ENCODE assay signal across 1 cellular context in genomic region chr11:91904792-91905785, GRCh38.
TF ChIP-seq lines count a peak whose summit lies in the region.

No MANE protein-coding gene starts in this region.

TF ChIP-seq in K562, 482 proteins besides CTCF, POLR2A, EP300 and RAD21 (continued from another document and continues in another):
- TF ChIP-seq TEAD2 (tag; IDR thresholded peaks at IDR 0.05) (no peak), FOXJ3 (CRISPR knock-in tag; IDR thresholded peaks at IDR 0.05) (no peak), CHD7 (IDR thresholded peaks at IDR 0.05; ENCODE audit: low read depth, low read length) (no peak), CREM (IDR thresholded peaks at IDR 0.05; ENCODE audit: low read depth) (no peak), ZNF76 (CRISPR knock-in tag; IDR thresholded peaks at IDR 0.05; ENCODE audit: borderline replicate concordance) (no peak), ZNF184 (CRISPR knock-in tag; IDR thresholded peaks at IDR 0.05) (no peak), ZNF282 (CRISPR knock-in tag; IDR thresholded peaks at IDR 0.05) (no peak), RBFOX2 (IDR thresholded peaks at IDR 0.05; ENCODE audit: low read depth, low read length) (0 out of 2 replicates have a peak, but pooled peaks have one; percentile 14), IRF2 (CRISPR knock-in tag; IDR thresholded peaks at IDR 0.05) (no peak), HNRNPL (IDR thresholded peaks at IDR 0.05; ENCODE audit: low read depth, low read length) (no peak), CCAR2 (IDR thresholded peaks at IDR 0.05; ENCODE audit: low read depth, low read length) (no peak), ZBTB2 (IDR thresholded peaks at IDR 0.05) (peak; percentile 28; the same call in 1 of the 2 replicates), HNRNPUL1 (IDR thresholded peaks at IDR 0.05; ENCODE audit: low read length) (no peak), ZNF75A (CRISPR knock-in tag; IDR thresholded peaks at IDR 0.05) (no peak), RBM14 (IDR thresholded peaks at IDR 0.05; ENCODE audit: borderline replicate concordance, insufficient read depth, low read depth, low read length) (no peak), SMAD3 (CRISPR knock-in tag; conservative IDR thresholded peaks at IDR 0.05) (no peak), ZBTB9 (CRISPR knock-in tag; IDR thresholded peaks at IDR 0.05) (0 out of 2 replicates have a peak, but pooled peaks have one; percentile 27), GTF2E2 (tag; IDR thresholded peaks at IDR 0.05) (peak; percentile 69), SRSF9 (IDR thresholded peaks at IDR 0.05; ENCODE audit: borderline replicate concordance, low read depth, low read length) (no peak), SMARCE1 (IDR thresholded peaks at IDR 0.05) (peak; percentile 59; the same call in 1 of the 2 replicates), ZNF589 (CRISPR knock-in tag; IDR thresholded peaks at IDR 0.05; ENCODE audit: low read depth) (peak; percentile 85), FOXO4 (CRISPR knock-in tag; IDR thresholded peaks at IDR 0.05) (no peak), GTF3C2 (IDR thresholded peaks at IDR 0.05; ENCODE audit: borderline replicate concordance, extremely low read depth, insufficient read length) (no peak), ARID4B (CRISPR knock-in tag; IDR thresholded peaks at IDR 0.05) (no peak), RBM25 (IDR thresholded peaks at IDR 0.05; ENCODE audit: low read depth, low read length, severe bottlenecking) (no peak), YBX1 (IDR thresholded peaks at IDR 0.05) (no peak), BRF2 (IDR thresholded peaks at IDR 0.05; ENCODE audit: borderline replicate concordance, insufficient read depth, insufficient read length) (no peak)
